In the genomic region with DNA sequence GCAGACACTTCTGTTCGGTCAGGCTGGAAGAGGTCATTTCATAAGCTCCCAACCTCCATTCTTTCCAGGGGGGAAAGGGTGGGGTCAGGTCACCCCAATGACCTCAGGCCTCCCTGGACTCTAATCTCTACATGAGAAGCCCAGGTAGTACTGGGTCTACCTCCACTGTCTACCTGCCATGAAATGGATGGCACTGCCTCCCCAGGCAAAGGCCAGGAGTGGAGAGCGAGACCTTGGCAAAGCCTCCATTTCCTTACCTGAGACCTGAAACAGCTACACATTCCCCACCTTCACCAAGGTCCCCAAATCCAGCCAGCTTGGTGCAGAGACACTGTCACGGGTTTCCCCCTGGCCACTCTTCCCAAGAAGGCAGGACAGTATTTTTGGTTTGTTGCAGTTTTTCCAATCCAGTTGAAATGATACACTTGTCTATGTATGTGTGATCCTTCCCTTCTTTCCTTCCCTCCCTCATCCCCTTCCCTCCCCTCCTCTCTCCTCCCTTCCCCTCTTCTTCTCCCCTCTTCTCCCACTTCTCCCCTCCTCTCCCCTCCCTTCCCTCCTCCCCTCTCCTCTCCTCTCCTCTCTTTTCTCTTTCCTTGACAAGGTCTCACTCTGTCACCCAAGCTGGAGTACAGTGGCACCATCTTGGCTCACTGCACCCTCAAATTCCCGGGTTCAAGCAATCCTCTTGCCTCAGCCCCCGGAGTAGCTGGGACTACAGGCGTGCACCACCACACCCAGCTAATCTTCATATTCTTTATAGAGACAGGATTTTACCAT, we compare ENCODE assay signal across 10 cellular contexts. TPM values are rescaled to one million over a fixed set of nuclear protein-coding genes. Genes with fewer than 3 reads are reported as not detected.
DNase-seq lines count a peak whose midpoint lies in the region; ATAC-seq and TF ChIP-seq lines count a peak whose summit lies in the region.
"Had no signal": no experiment of that assay in that cellular context is flagged by ENCODE, and none has a peak within 500 bp of the region (broad histone marks: within the 10 kb centered on the region; RNA-seq: fewer than 3 reads in every experiment).

No MANE protein-coding gene starts in this region.

- H3K4me1 ChIP-seq in esophagus squamous epithelium (peaks cover 44 to 76% (median 58%) of the 10 kb centered on the region in 3 donors), H9 (ENCODE audit: insufficient read depth, low read length) (no peaks in the 10 kb centered on the region; the same call in 1 of the 2 replicates)

- H4K20me1 ChIP-seq in H9 (ENCODE audit: control insufficient read depth, insufficient read depth, insufficient read length) = peaks cover 2% of the 10 kb centered on the region

- H3K79me2 ChIP-seq in H9 (ENCODE audit: insufficient read depth, low read length) = no peaks in the 10 kb centered on the region

- H3K27ac Mint-ChIP-seq in T-helper 2 cell treated with Interferon-gamma antibody and Interleukin-4, amounts not matched to agents 5 μg/mL and 100 μg/mL, for 36 hours = peak overlapping the region; percentile 81
- H3K27ac Mint-ChIP-seq in stimulated activated naive CD8-positive, alpha-beta T cell treated with anti-CD3 and anti-CD28 coated beads, Interleukin-15, amount 100 ng/mL, for 72 hours = peak overlapping the region; percentile 86 to 89
- no peak overlapping the region; a peak in 1 of 7 replicates for H3K27ac Mint-ChIP-seq in H9

- no peak overlapping the region for H2BK120ac ChIP-seq in H9 (ENCODE audit: low read depth, low read length, poor library complexity, severe bottlenecking)

- DNase-seq in T-helper 2 cell treated with Interferon-gamma antibody and Interleukin-4, amounts not matched to agents 5 μg/mL and 100 μg/mL, for 36 hours (ENCODE audit: low spot score) = no peak
- DNase-seq in T-helper 2 cell (no peak), esophagus squamous epithelium (lab: John Stamatoyannopoulos, UW) (no peak), NCI-H2107 treated with DMSO at 0.1 percent for 48 hours (lab: John Stamatoyannopoulos, UW; ENCODE audit: unreplicated experiment) (no peak), midbrain (lab: John Stamatoyannopoulos, UW) (no peak), H9 (no peak)
- no peak for DNase-seq in stimulated activated naive CD8-positive, alpha-beta T cell treated with anti-CD3 and anti-CD28 coated beads, Interleukin-15, amount 100 ng/mL, for 72 hours
- DNase-seq: stimulated activated CD4-positive, alpha-beta T cell treated with anti-CD3 and anti-CD28 coated beads, Interleukin-2, amount 100 ng/mL, for 48 hours had no signal

- H3K4me2 ChIP-seq in H9 (ENCODE audit: insufficient read depth, insufficient read length, low read length) = no peak overlapping the region

- no peak overlapping the region for H3K23ac ChIP-seq in H9 (ENCODE audit: insufficient read length, low read depth, low read length)

- H2BK20ac ChIP-seq in H9 (ENCODE audit: low read depth, low read length, poor library complexity, severe bottlenecking) = no peak overlapping the region

- no peak overlapping the region for H3K14ac ChIP-seq in H9 (ENCODE audit: insufficient read depth, low read length)

- no peak overlapping the region for H3K9ac ChIP-seq in H9 (ENCODE audit: extremely low read depth, insufficient read length, low read length)

- H3K4me1 Mint-ChIP-seq in T-helper 2 cell treated with Interferon-gamma antibody and Interleukin-4, amounts not matched to agents 5 μg/mL and 100 μg/mL, for 36 hours (ENCODE audit: low read depth) = peaks cover 81% of the 10 kb centered on the region
- H3K4me1 Mint-ChIP-seq in stimulated activated naive CD8-positive, alpha-beta T cell treated with anti-CD3 and anti-CD28 coated beads, Interleukin-15, amount 100 ng/mL, for 72 hours = peaks cover 86% of the 10 kb centered on the region
- peaks cover 35 to 56% of the 10 kb centered on the region in 2 experiments for H3K4me1 Mint-ChIP-seq in H9

- no peaks in the 10 kb centered on the region for H3K36me3 ChIP-seq in esophagus squamous epithelium

- no peak for ATAC-seq in stimulated activated naive CD8-positive, alpha-beta T cell treated with anti-CD3 and anti-CD28 coated beads, Interleukin-15, amount 100 ng/mL, for 72 hours

- peak overlapping the region; percentile 47 for H3K4me3 Mint-ChIP-seq in T-helper 2 cell treated with Interferon-gamma antibody and Interleukin-4, amounts not matched to agents 5 μg/mL and 100 μg/mL, for 36 hours
- peak overlapping the region; percentile 66 to 83 for H3K4me3 Mint-ChIP-seq in stimulated activated naive CD8-positive, alpha-beta T cell treated with anti-CD3 and anti-CD28 coated beads, Interleukin-15, amount 100 ng/mL, for 72 hours
- H3K4me3 Mint-ChIP-seq in H9 = no peak overlapping the region

- H3K4me3 ChIP-seq in esophagus squamous epithelium = no peak overlapping the region

- WGBS in esophagus squamous epithelium, 2 donors = 83 to 88% methylated on average over 6 of the region's 6 CpGs
- WGBS in H9 (ENCODE audit: extremely low coverage, insufficient read length, low lambda C conversion rate) = no CpG with 5 or more reads among the region's 6 CpGs

- intact Hi-C loops in esophagus squamous epithelium (cut with DNase I) = no loop called here

- H2BK12ac ChIP-seq in H9 (ENCODE audit: insufficient read length, low read depth, low read length) = no peak overlapping the region

- H2AK5ac ChIP-seq in H9 (ENCODE audit: insufficient read length, low read length) = no peak overlapping the region

- H3K79me1 ChIP-seq in H9 (ENCODE audit: insufficient read depth, low read depth, low read length, poor library complexity, severe bottlenecking) = no peaks in the 10 kb centered on the region

- H3K27ac ChIP-seq in esophagus squamous epithelium (peak overlapping the region; percentile 20 to 96 (median 88)), H9 (ENCODE audit: insufficient read length, low read depth, low read length) (no peak overlapping the region)

- H3K27me3 Mint-ChIP-seq in T-helper 2 cell treated with Interferon-gamma antibody and Interleukin-4, amounts not matched to agents 5 μg/mL and 100 μg/mL, for 36 hours (ENCODE audit: low read depth) = peaks cover 3% of the 10 kb centered on the region
- no peaks in the 10 kb centered on the region for H3K27me3 Mint-ChIP-seq in stimulated activated naive CD8-positive, alpha-beta T cell treated with anti-CD3 and anti-CD28 coated beads, Interleukin-15, amount 100 ng/mL, for 72 hours
- peaks cover 100% of the 10 kb centered on the region for H3K27me3 Mint-ChIP-seq in H9 (ENCODE audit: low read depth)

- no peaks in the 10 kb centered on the region for H3K36me3 Mint-ChIP-seq in T-helper 2 cell treated with Interferon-gamma antibody and Interleukin-4, amounts not matched to agents 5 μg/mL and 100 μg/mL, for 36 hours (ENCODE audit: low read depth)
- H3K36me3 Mint-ChIP-seq in H9 (ENCODE audit: insufficient read depth in 1 of 3, low read depth in 3 of 3) = no peaks in the 10 kb centered on the region

- no peak overlapping the region for H4K8ac ChIP-seq in H9 (replicated peaks; ENCODE audit: insufficient read length, low read depth, low read length)

- no peak for TF ChIP-seq CTCF in esophagus squamous epithelium (IDR thresholded peaks at IDR 0.05)
- no peak for TF ChIP-seq CTCF in H9 (conservative IDR thresholded peaks at IDR 0.05)

- no peak overlapping the region for H3K18ac ChIP-seq in H9 (ENCODE audit: insufficient read length, low read depth, low read length)

- H3K27me3 ChIP-seq in esophagus squamous epithelium (no peaks in the 10 kb centered on the region), H9 (ENCODE audit: insufficient read depth, low read length) (peaks cover 13% of the 10 kb centered on the region; the same call in 1 of the 2 replicates)

- no peaks in the 10 kb centered on the region for H3K9me3 Mint-ChIP-seq in T-helper 2 cell treated with Interferon-gamma antibody and Interleukin-4, amounts not matched to agents 5 μg/mL and 100 μg/mL, for 36 hours
- H3K9me3 Mint-ChIP-seq in stimulated activated naive CD8-positive, alpha-beta T cell treated with anti-CD3 and anti-CD28 coated beads, Interleukin-15, amount 100 ng/mL, for 72 hours = no peaks in the 10 kb centered on the region
- no peaks in the 10 kb centered on the region for H3K9me3 Mint-ChIP-seq in H9

- H3K4ac ChIP-seq in H9 (ENCODE audit: low read depth, low read length) = no peak overlapping the region

- no peak overlapping the region for H2BK5ac ChIP-seq in H9 (ENCODE audit: insufficient read length, low read length)

- no peaks in the 10 kb centered on the region for H3K23me2 ChIP-seq in H9 (ENCODE audit: insufficient read length, low read depth, low read length, poor library complexity, severe bottlenecking)

- no peaks in the 10 kb centered on the region for H3K9me3 ChIP-seq in esophagus squamous epithelium
- H3K9me3 ChIP-seq in H9 (ENCODE audit: control insufficient read depth, low read depth, low read length) = no peaks in the 10 kb centered on the region

- H4K91ac ChIP-seq in H9 (ENCODE audit: insufficient read length, low read depth, low read length) = no peak overlapping the region

- no peak overlapping the region for H3K56ac ChIP-seq in H9 (ENCODE audit: insufficient read length, low read depth, low read length)

- no peak overlapping the region for H2AFZ ChIP-seq in H9 (ENCODE audit: low read length)

- no peak overlapping the region for H3T11ph ChIP-seq in H9 (ENCODE audit: low read length)

- H2BK15ac ChIP-seq in H9 (ENCODE audit: low read depth, low read length) = no peak overlapping the region

- TF ChIP-seq POLR2A in Raji (IDR thresholded peaks at IDR 0.05; ENCODE audit: insufficient read depth, low read depth, low read length) = peak; percentile 66; the same call in 1 of the 2 replicates
- TF ChIP-seq POLR2A in esophagus squamous epithelium (IDR thresholded peaks at IDR 0.05) = no peak

- no peak overlapping the region for H4K5ac ChIP-seq in H9 (ENCODE audit: insufficient read length, low read depth, low read length)

RNA-seq across cellular contexts. Expression of gene BTG2, which starts 16.1 kb away (rescaled TPM):
- 10 to 100 TPM; 29.7 to 46.2 (median 41.3) TPM for total RNA-seq in esophagus squamous epithelium
- total RNA-seq in H9 (2021) = 2.9 and 4.1 TPM in 2 replicates

RNA-seq across cellular contexts. Expression of gene FMOD, which starts 29.5 kb away (rescaled TPM):
- total RNA-seq in esophagus squamous epithelium = 10 to 100 TPM in 2 of 4 donors, 1 to 10 TPM in 2; 4.3 to 29.9 (median 9.9) TPM
- total RNA-seq in H9 (2021) = not detected in 2 replicates
- total RNA-seq: T-helper 2 cell treated with Interferon-gamma antibody and Interleukin-4, amounts not matched to agents 100 ng/mL and 5 ng/mL, for 36 hours had no signal

Comparison
In these comparisons a context has a peak if more than half of its experiments do, and no peak if none do; other contexts are left out.
1. H3K27ac Mint-ChIP-seq: peak in T-helper 2 cell treated with Interferon-gamma antibody and Interleukin-4, amounts not matched to agents 5 μg/mL and 100 μg/mL, for 36 hours (single experiment) and stimulated activated naive CD8-positive, alpha-beta T cell treated with anti-CD3 and anti-CD28 coated beads, Interleukin-15, amount 100 ng/mL, for 72 hours (2 of 2); none in H9 (0 of 3).
2. H3K4me3 Mint-ChIP-seq: peak in T-helper 2 cell treated with Interferon-gamma antibody and Interleukin-4, amounts not matched to agents 5 μg/mL and 100 μg/mL, for 36 hours (single experiment) and stimulated activated naive CD8-positive, alpha-beta T cell treated with anti-CD3 and anti-CD28 coated beads, Interleukin-15, amount 100 ng/mL, for 72 hours (2 of 2); none in H9 (0 of 2).